Comparison of ENCODE assay signal across 13 cellular contexts in the genomic region with DNA sequence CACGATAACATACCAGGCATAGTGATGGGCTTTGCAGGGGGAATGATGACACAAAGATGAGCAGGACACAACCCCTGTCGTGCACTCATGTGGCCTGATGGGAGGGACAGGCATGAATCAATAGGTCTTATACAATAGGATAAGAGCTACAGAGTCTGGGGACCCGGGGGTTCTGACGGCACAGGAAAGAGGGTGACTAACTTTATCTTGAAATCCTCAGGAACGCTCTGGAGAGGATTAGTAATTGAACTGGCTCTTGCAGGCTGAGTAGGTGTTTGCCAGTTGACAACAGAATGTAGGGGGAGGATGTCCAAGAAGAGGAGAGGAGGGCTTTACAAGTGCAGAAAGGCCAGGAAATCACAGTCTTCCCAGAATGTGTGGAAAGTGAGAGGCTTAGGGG.
DNase-seq lines count a peak whose midpoint lies in the region; ATAC-seq and TF ChIP-seq lines count a peak whose summit lies in the region.
"Had no signal": no experiment of that assay in that cellular context is flagged by ENCODE, and none has a peak within 500 bp of the region (broad histone marks: within the 10 kb centered on the region; RNA-seq: fewer than 3 reads in every experiment).

No MANE protein-coding gene starts in this region.

- no peak overlapping the region for H3K4me3 Mint-ChIP-seq in WTC11
- H3K4me3 Mint-ChIP-seq: activated CD4-positive, alpha-beta memory T cell treated with anti-CD3 and anti-CD28 coated beads, Interleukin-2, amount 10 ng/mL, durations not matched to agents 7 days and 5 days; CD4-positive, alpha-beta T cell had no signal

- TF ChIP-seq CTCF in choroid plexus epithelial cell (conservative IDR thresholded peaks at IDR 0.05; ENCODE audit: low read depth, low read length) (no peak), WTC11 (IDR thresholded peaks at IDR 0.05) (no peak)

- no peaks in the 10 kb centered on the region for H3K9me3 ChIP-seq in mesenchymal stem cell (ENCODE audit: control insufficient read depth, low read length)

- peaks cover 14% of the 10 kb centered on the region for H3K9me3 Mint-ChIP-seq in WTC11
- H3K9me3 Mint-ChIP-seq: CD4-positive, alpha-beta T cell had no signal

- H3K18ac ChIP-seq in mesenchymal stem cell (ENCODE audit: low read depth in 1 of 2, low read length in 2 of 2): peak overlapping the region in 1 of 2 experiments; percentile 52

- H3K23ac ChIP-seq in mesenchymal stem cell (ENCODE audit: low read length in 2 of 2): no peak overlapping the region

- H2BK15ac ChIP-seq in mesenchymal stem cell (ENCODE audit: low read depth, poor library complexity, severe bottlenecking): no peak overlapping the region

- H3K27me3 ChIP-seq in mesenchymal stem cell (ENCODE audit: control insufficient read depth in 1 of 2, insufficient read depth in 1 of 2, low read length in 2 of 2): no peaks in the 10 kb centered on the region

- no peak overlapping the region for H3K27ac ChIP-seq in mesenchymal stem cell (ENCODE audit: low read length, poor library complexity, severe bottlenecking)

- H2BK12ac ChIP-seq in mesenchymal stem cell (ENCODE audit: low read length in 2 of 2): peak overlapping the region in 1 of 2 experiments; percentile 59

- no peak overlapping the region for H4K8ac ChIP-seq in mesenchymal stem cell (ENCODE audit: low read length)

- H3K27ac Mint-ChIP-seq in WTC11: no peak overlapping the region
- H3K27ac Mint-ChIP-seq: activated CD4-positive, alpha-beta memory T cell treated with anti-CD3 and anti-CD28 coated beads, Interleukin-2, amount 10 ng/mL, durations not matched to agents 7 days and 5 days; CD4-positive, alpha-beta T cell had no signal

- H3K4me3 ChIP-seq in choroid plexus epithelial cell (ENCODE audit: low read depth, low read length) (no peak overlapping the region), mesenchymal stem cell (ENCODE audit: insufficient read depth in 1 of 2, low read depth in 1 of 2, low read length in 2 of 2) (no peak overlapping the region)

- POLR2A ChIA-PET in WTC11 (lab: Charles Lee): no interaction called here

- peak overlapping the region; percentile 43 for H3K9ac ChIP-seq in mesenchymal stem cell (ENCODE audit: low read length)

- DNase-seq in AG08395 (ENCODE audit: low spot score) (peak; percentile 68), LHCN-M2 (ENCODE audit: low read depth) (peak; percentile 78), choroid plexus epithelial cell (ENCODE audit: low read depth) (peak; percentile 61), mesenchymal stem cell (peak; percentile 88), iPS-NIHi7 (ENCODE audit: extremely low spot score) (no peak), T-helper 1 cell (no peak), WTC11 (ENCODE audit: low spot score) (no peak)
- no peak for DNase-seq in stimulated activated CD4-positive, alpha-beta T cell treated with anti-CD3 and anti-CD28 coated beads, Interleukin-2, amount 100 ng/mL, for 48 hours
- DNase-seq: activated CD4-positive, alpha-beta memory T cell treated with anti-CD3 and anti-CD28 coated beads, Interleukin-2, amount 10 ng/mL, durations not matched to agents 7 days and 5 days; activated naive CD4-positive, alpha-beta T cell treated with Interleukin-2 at 50 U/mL for 16 hours; CD4-positive, alpha-beta T cell; NCI-H748 treated with DMSO at 0.1 percent for 48 hours; stimulated activated CD4-positive, alpha-beta T cell treated with anti-CD3 and anti-CD28 coated beads, Interleukin-4, amount 100 ng/mL, for 1 hour had no signal

- no peak overlapping the region for H4K91ac ChIP-seq in mesenchymal stem cell (ENCODE audit: low read length)

- peaks cover 23% of the 10 kb centered on the region for H3K4me1 ChIP-seq in mesenchymal stem cell (ENCODE audit: control insufficient read depth, insufficient read depth, low read depth, low read length)

- no peak overlapping the region for H3K4ac ChIP-seq in mesenchymal stem cell (ENCODE audit: low read depth in 1 of 2, low read length in 2 of 2)

- H3K4me2 ChIP-seq in mesenchymal stem cell (ENCODE audit: low read length, poor library complexity, severe bottlenecking): no peak overlapping the region

- no peak overlapping the region for H2BK120ac ChIP-seq in mesenchymal stem cell (ENCODE audit: low read depth, low read length)

- CTCF ChIA-PET in WTC11 (lab: Charles Lee): no interaction called here

- no peaks in the 10 kb centered on the region for H3K36me3 ChIP-seq in mesenchymal stem cell (ENCODE audit: control insufficient read depth in 1 of 2, insufficient read depth in 2 of 2, low read depth in 1 of 2, low read length in 2 of 2)

- H3K4me1 Mint-ChIP-seq in WTC11: peaks cover 12% of the 10 kb centered on the region
- H3K4me1 Mint-ChIP-seq: activated CD4-positive, alpha-beta memory T cell treated with anti-CD3 and anti-CD28 coated beads, Interleukin-2, amount 10 ng/mL, durations not matched to agents 7 days and 5 days had no signal

- no peak overlapping the region for H2BK5ac ChIP-seq in mesenchymal stem cell (ENCODE audit: low read depth, low read length, poor library complexity, severe bottlenecking)

- peak overlapping the region; percentile 58 for H2AK5ac ChIP-seq in mesenchymal stem cell (ENCODE audit: low read length, severe bottlenecking)

- no peaks in the 10 kb centered on the region for H3K36me3 Mint-ChIP-seq in WTC11

- no peaks in the 10 kb centered on the region for H3K79me1 ChIP-seq in mesenchymal stem cell (replicated peaks; ENCODE audit: low read length, poor library complexity, severe bottlenecking)

- H3K27me3 Mint-ChIP-seq in WTC11 (ENCODE audit: low read depth): peaks cover 2% of the 10 kb centered on the region; the same call in 1 of the 2 replicates
- H3K27me3 Mint-ChIP-seq: activated CD4-positive, alpha-beta memory T cell treated with anti-CD3 and anti-CD28 coated beads, Interleukin-2, amount 10 ng/mL, durations not matched to agents 7 days and 5 days had no signal

- 20% methylated on average over 5 of the region's 5 CpGs for WGBS in mesenchymal stem cell

- H3K14ac ChIP-seq in mesenchymal stem cell (ENCODE audit: low read length in 2 of 2): no peak overlapping the region

- H2AFZ ChIP-seq in mesenchymal stem cell (ENCODE audit: low read depth, low read length): no peak overlapping the region

- ATAC-seq in WTC11: no peak

TF ChIP-seq in WTC11, 78 proteins besides CTCF, POLR2A, EP300 and RAD21:
- TF ChIP-seq MXD4 (CRISPR knock-in tag; IDR thresholded peaks at IDR 0.05; ENCODE audit: borderline replicate concordance) (no peak), OVOL2 (CRISPR knock-in tag; IDR thresholded peaks at IDR 0.05; ENCODE audit: borderline replicate concordance) (no peak), ZNF219 (CRISPR knock-in tag; IDR thresholded peaks at IDR 0.05; ENCODE audit: borderline replicate concordance) (no peak), NFYB (CRISPR knock-in tag; conservative IDR thresholded peaks at IDR 0.05; ENCODE audit: low read depth) (no peak), ELF4 (CRISPR knock-in tag; IDR thresholded peaks at IDR 0.05; ENCODE audit: low read depth) (no peak), ZNF416 (CRISPR knock-in tag; IDR thresholded peaks at IDR 0.05) (no peak), ZNF671 (CRISPR knock-in tag; IDR thresholded peaks at IDR 0.05) (no peak), NR1H2 (CRISPR knock-in tag; IDR thresholded peaks at IDR 0.05) (no peak), RORB (CRISPR knock-in tag; IDR thresholded peaks at IDR 0.05) (no peak), ZNF396 (CRISPR knock-in tag; IDR thresholded peaks at IDR 0.05; ENCODE audit: borderline replicate concordance) (no peak), SMAD3 (CRISPR knock-in tag; IDR thresholded peaks at IDR 0.05; ENCODE audit: borderline replicate concordance) (no peak)
- TF ChIP-seq, protein P1, sequence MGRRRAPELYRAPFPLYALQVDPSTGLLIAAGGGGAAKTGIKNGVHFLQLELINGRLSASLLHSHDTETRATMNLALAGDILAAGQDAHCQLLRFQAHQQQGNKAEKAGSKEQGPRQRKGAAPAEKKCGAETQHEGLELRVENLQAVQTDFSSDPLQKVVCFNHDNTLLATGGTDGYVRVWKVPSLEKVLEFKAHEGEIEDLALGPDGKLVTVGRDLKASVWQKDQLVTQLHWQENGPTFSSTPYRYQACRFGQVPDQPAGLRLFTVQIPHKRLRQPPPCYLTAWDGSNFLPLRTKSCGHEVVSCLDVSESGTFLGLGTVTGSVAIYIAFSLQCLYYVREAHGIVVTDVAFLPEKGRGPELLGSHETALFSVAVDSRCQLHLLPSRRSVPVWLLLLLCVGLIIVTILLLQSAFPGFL (CRISPR knock-in tag; IDR thresholded peaks at IDR 0.05; ENCODE audit: borderline replicate concordance): no peak
- TF ChIP-seq, protein P2, sequence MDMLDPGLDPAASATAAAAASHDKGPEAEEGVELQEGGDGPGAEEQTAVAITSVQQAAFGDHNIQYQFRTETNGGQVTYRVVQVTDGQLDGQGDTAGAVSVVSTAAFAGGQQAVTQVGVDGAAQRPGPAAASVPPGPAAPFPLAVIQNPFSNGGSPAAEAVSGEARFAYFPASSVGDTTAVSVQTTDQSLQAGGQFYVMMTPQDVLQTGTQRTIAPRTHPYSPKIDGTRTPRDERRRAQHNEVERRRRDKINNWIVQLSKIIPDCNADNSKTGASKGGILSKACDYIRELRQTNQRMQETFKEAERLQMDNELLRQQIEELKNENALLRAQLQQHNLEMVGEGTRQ (CRISPR knock-in tag; IDR thresholded peaks at IDR 0.05): no peak
- TF ChIP-seq, protein P3, sequence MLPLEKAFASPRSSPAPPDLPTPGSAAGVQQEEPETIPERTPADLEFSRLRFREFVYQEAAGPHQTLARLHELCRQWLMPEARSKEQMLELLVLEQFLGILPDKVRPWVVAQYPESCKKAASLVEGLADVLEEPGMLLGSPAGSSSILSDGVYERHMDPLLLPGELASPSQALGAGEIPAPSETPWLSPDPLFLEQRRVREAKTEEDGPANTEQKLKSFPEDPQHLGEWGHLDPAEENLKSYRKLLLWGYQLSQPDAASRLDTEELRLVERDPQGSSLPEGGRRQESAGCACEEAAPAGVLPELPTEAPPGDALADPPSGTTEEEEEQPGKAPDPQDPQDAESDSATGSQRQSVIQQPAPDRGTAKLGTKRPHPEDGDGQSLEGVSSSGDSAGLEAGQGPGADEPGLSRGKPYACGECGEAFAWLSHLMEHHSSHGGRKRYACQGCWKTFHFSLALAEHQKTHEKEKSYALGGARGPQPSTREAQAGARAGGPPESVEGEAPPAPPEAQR (CRISPR knock-in tag; IDR thresholded peaks at IDR 0.05): no peak

Comparison
In these comparisons a context has a peak if more than half of its experiments do, and no peak if none do; other contexts are left out.
1. DNase-seq: peak in AG08395 (single experiment), LHCN-M2 (single experiment), choroid plexus epithelial cell (single experiment) and mesenchymal stem cell (single experiment); none in iPS-NIHi7 (single experiment), stimulated activated CD4-positive, alpha-beta T cell treated with anti-CD3 and anti-CD28 coated beads, Interleukin-2, amount 100 ng/mL, for 48 hours (0 of 2), T-helper 1 cell (0 of 5) and WTC11 (single experiment).